In the genomic region with DNA sequence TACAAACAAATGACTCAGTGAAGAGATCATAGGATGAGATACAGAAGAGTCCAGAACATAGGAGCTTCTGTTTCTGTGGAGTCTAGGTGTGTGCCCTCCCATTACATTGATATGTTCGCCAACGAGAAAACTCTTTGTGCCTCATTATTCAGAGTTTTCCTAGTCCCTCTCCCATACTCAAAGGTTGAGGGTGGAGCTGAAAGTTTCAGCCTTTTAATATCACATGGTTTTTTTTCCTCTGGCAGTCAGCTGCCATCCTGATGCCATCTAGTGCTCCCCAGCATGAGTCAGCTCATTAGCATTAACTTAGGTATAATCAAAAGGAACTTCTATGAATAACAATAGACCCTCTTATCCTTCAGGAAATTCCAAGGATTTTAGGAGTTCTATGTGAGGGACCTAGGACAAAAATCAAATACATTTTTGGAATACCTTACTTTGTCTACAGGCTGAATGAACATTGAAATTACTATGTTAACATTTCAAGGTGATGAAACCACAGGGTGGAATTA, we compare ENCODE assay signal across 13 cellular contexts.
DNase-seq lines count a peak whose midpoint lies in the region; ATAC-seq and TF ChIP-seq lines count a peak whose summit lies in the region.
"Had no signal": no experiment of that assay in that cellular context is flagged by ENCODE, and none has a peak within 500 bp of the region (broad histone marks: within the 10 kb centered on the region; RNA-seq: fewer than 3 reads in every experiment).

No MANE protein-coding gene starts in this region.

- TF ChIP-seq CTCF in 22Rv1 (IDR thresholded peaks at IDR 0.05) (no peak), hepatocyte (IDR thresholded peaks at IDR 0.05; ENCODE audit: poor library complexity) (no peak)

- H3K79me2 ChIP-seq in hepatocyte, result no peaks in the 10 kb centered on the region

- no peak overlapping the region for H2AFZ ChIP-seq in hepatocyte

- H3K4me2 ChIP-seq in hepatocyte, result peak overlapping the region; percentile 50

- H3K36me3 ChIP-seq in hepatocyte (replicated peaks; ENCODE audit: insufficient read depth, low read depth), result no peaks in the 10 kb centered on the region
- H3K36me3 ChIP-seq: tibial artery had no signal

- WGBS in hepatocyte (ENCODE audit: low lambda C conversion rate, missing lambda C conversion rate), result 75% methylated on average over 2 of the region's 2 CpGs

- H3K9me3 ChIP-seq in hepatocyte (ENCODE audit: low read depth), result no peaks in the 10 kb centered on the region
- H3K9me3 ChIP-seq: tibial artery had no signal

- H3K9me2 ChIP-seq in hepatocyte (replicated peaks; ENCODE audit: insufficient read depth), result no peaks in the 10 kb centered on the region

- H3K27ac ChIP-seq in 22Rv1 (peak overlapping the region; percentile 36; the same call in 1 of the 2 replicates), hepatocyte (peak overlapping the region; percentile 73)
- H3K27ac ChIP-seq: tibial artery had no signal

- ATAC-seq in HG03108 (IDR thresholded peaks at IDR 0.05; ENCODE audit: unreplicated experiment) (no peak), GM18502 (IDR thresholded peaks at IDR 0.05; ENCODE audit: poor library complexity, unreplicated experiment) (no peak), HG02678 (IDR thresholded peaks at IDR 0.05; ENCODE audit: unreplicated experiment) (no peak)

- H3K4me1 ChIP-seq in hepatocyte (ENCODE audit: insufficient read depth), result no peaks in the 10 kb centered on the region
- H3K4me1 ChIP-seq: tibial artery had no signal

- H3K27me3 ChIP-seq in hepatocyte, result no peaks in the 10 kb centered on the region
- H3K27me3 ChIP-seq: tibial artery had no signal

- H3K4me3 ChIP-seq in hepatocyte, result no peak overlapping the region
- H3K4me3 ChIP-seq: tibial artery had no signal

- H4K20me1 ChIP-seq in hepatocyte (ENCODE audit: insufficient read depth, poor library complexity, severe bottlenecking), result no peaks in the 10 kb centered on the region

- DNase-seq in HCEC 1CT (peak; percentile 26), SW480 (ENCODE audit: low spot score) (peak; percentile 26), hepatocyte (ENCODE audit: low spot score) (peak; percentile 26)
- DNase-seq in stimulated activated CD4-positive, alpha-beta T cell treated with anti-CD3 and anti-CD28 coated beads, Interleukin-4, amount 100 ng/mL, for 1 hour, result no peak
- DNase-seq: activated gamma-delta T cell treated with Interleukin-2 at 50 U/mL for 16 hours; NCI-H2029 treated with DMSO at 0.1 percent for 48 hours; SHP77 treated with DMSO at 0.1 percent for 48 hours; stimulated activated CD8-positive, alpha-beta memory T cell treated with anti-CD3 and anti-CD28 coated beads, Interleukin-4, amount 100 ng/mL, for 48 hours; tibial artery had no signal
